ENCODE assay signal across 1 cellular context in genomic region chr1:46300673-46301405, GRCh38.
TF ChIP-seq lines count a peak whose summit lies in the region.

No MANE protein-coding gene starts in this region.

TF ChIP-seq in GM12878, 131 proteins besides CTCF, POLR2A, EP300 and RAD21:
- TF ChIP-seq SKIL (IDR thresholded peaks at IDR 0.05; ENCODE audit: low read depth, poor library complexity, severe bottlenecking): no peak
- TF ChIP-seq ZNF217 (IDR thresholded peaks at IDR 0.05): no peak
